Comparison of ENCODE assay signal across 18 cellular contexts in the genomic region with DNA sequence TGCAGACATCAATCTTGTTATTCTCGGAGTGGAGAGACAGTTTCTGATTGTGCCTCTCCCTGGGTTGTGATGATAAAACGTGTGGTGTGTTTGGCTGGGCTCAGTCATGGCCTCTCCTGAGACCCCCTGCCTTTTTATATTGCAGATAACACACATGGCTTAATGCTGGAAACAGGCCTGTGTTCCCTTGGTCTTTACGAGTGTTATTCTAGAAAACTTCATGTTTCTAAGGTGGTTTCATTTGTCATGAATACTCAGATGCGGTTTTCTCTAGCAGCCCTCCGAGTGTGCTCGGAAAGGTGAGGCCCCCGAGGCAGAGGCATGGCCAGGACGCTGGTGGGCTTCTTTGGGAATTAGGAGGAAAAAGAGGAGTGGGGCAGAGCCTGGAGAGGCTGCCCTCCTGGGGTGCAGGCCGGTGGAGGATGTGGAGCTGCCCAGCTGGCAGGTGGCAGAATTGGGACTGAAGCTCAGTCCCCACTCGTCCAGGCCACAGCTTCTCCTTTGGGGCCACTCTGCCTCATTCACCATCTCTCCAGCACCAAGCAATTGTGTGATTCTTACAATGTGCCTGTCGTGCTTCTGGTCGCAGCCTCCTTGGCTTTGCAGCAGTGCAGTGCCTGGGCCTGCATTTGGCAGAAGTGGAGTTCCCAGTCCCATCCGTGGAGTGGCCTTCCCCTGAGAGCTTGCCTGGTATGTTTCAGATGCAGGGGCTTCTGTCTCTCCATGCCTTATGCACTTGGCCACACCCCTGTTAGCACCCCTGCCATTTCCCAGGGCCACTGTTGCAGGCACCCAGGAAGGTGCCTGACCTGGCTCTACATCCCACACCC.
A peak's percentile ranks its signal among the peaks of the same experiment; 100 is the strongest.
DNase-seq lines count a peak whose midpoint lies in the region; ATAC-seq and TF ChIP-seq lines count a peak whose summit lies in the region.
"Had no signal": no experiment of that assay in that cellular context is flagged by ENCODE, and none has a peak within 500 bp of the region (broad histone marks: within the 10 kb centered on the region; RNA-seq: fewer than 3 reads in every experiment).

No MANE protein-coding gene starts in this region.

- no peaks in the 10 kb centered on the region for H3K27me3 Mint-ChIP-seq in central memory CD8-positive, alpha-beta T cell
- H3K27me3 Mint-ChIP-seq in nephron progenitor cell (ENCODE audit: low read depth, poor library complexity): no peaks in the 10 kb centered on the region
- H3K27me3 Mint-ChIP-seq: CD4-positive, alpha-beta memory T cell had no signal

- H3K4me3 Mint-ChIP-seq in central memory CD8-positive, alpha-beta T cell: no peak overlapping the region
- H3K4me3 Mint-ChIP-seq in nephron progenitor cell: no peak overlapping the region
- H3K4me3 Mint-ChIP-seq: CD4-positive, alpha-beta memory T cell; HFFc6 had no signal

- DNase-seq in activated CD4-positive, CD25-positive, alpha-beta regulatory T cell treated with anti-CD3 and anti-CD28 coated beads, Interleukin-2, amount 50 U/mL, for 72 hours: peak; percentile 16
- DNase-seq in central memory CD8-positive, alpha-beta T cell (ENCODE audit: low spot score in 2 of 2): no peak
- DNase-seq in nephron progenitor cell (no peak), NCI-H1436 treated with DMSO at 0.1 percent for 48 hours (lab: John Stamatoyannopoulos, UW) (no peak), NAMALWA (ENCODE audit: low spot score) (no peak)
- DNase-seq: ACHN; Calu3; CD4-positive, alpha-beta memory T cell; GDM1; HFFc6; Karpas-422; NCI-H1694 treated with DMSO at 0.1 percent for 48 hours; NCI-H2081 treated with DMSO at 0.1 percent for 48 hours; NCI-H446; NCI-H526 had no signal

- H3K27ac Mint-ChIP-seq in central memory CD8-positive, alpha-beta T cell (ENCODE audit: low read depth): peak overlapping the region; percentile 61
- H3K27ac Mint-ChIP-seq in nephron progenitor cell: peak overlapping the region; percentile 45
- H3K27ac Mint-ChIP-seq: HFFc6 had no signal

- no peak for TF ChIP-seq CTCF in nephron progenitor cell (IDR thresholded peaks at IDR 0.05)

- ATAC-seq in activated CD4-positive, CD25-positive, alpha-beta regulatory T cell treated with anti-CD3 and anti-CD28 coated beads, Interleukin-2, amount 50 U/mL, for 24 hours: no peak
- no peak for ATAC-seq in central memory CD8-positive, alpha-beta T cell (replicated peaks; ENCODE audit: extremely low read depth, poor library complexity, severe bottlenecking)
- ATAC-seq in HG02852 (IDR thresholded peaks at IDR 0.05; ENCODE audit: unreplicated experiment) (no peak), GM18867 (IDR thresholded peaks at IDR 0.05; ENCODE audit: unreplicated experiment) (no peak)

- H3K9me3 Mint-ChIP-seq in central memory CD8-positive, alpha-beta T cell: no peaks in the 10 kb centered on the region
- H3K9me3 Mint-ChIP-seq in nephron progenitor cell: peaks cover 25% of the 10 kb centered on the region

- H3K36me3 Mint-ChIP-seq in central memory CD8-positive, alpha-beta T cell (ENCODE audit: insufficient read depth): peaks cover 5% of the 10 kb centered on the region
- H3K36me3 Mint-ChIP-seq in nephron progenitor cell (ENCODE audit: low read depth): peaks cover 34% of the 10 kb centered on the region

- H3K4me1 Mint-ChIP-seq in central memory CD8-positive, alpha-beta T cell: peaks cover 31% of the 10 kb centered on the region
- peaks cover 8% of the 10 kb centered on the region for H3K4me1 Mint-ChIP-seq in nephron progenitor cell
